ENCODE assay signal across 8 cellular contexts in genomic region chr22:25202290-25202921, GRCh38. TPM values are rescaled to one million over a fixed set of nuclear protein-coding genes. Genes with fewer than 3 reads are reported as not detected.
DNase-seq lines count a peak whose midpoint lies in the region; ATAC-seq and TF ChIP-seq lines count a peak whose summit lies in the region.

No MANE protein-coding gene starts in this region.

- peak; percentile 94 for TF ChIP-seq CTCF in cardiac muscle cell (IDR thresholded peaks at IDR 0.05; ENCODE audit: low read depth, low read length)
- TF ChIP-seq CTCF in psoas muscle (IDR thresholded peaks at IDR 0.05): peak; percentile 80

- DNase-seq in D341Med (ENCODE audit: low spot score): peak; percentile 83
- peak; percentile 51 for DNase-seq in LHCN-M2 (ENCODE audit: low read depth)
- DNase-seq in SK-MEL-5 (ENCODE audit: low read depth, low spot score): peak; percentile 87
- DNase-seq in activated naive CD4-positive, alpha-beta T cell treated with anti-CD3 and anti-CD28 coated beads, Interleukin-2, amount 50 U/mL, for 16 hours: peak; percentile 57
- peak; percentile 68 to 78 for DNase-seq in cardiac muscle cell (ENCODE audit: low read depth in 1 of 2, low spot score in 1 of 2)
- DNase-seq in psoas muscle: peak in 1 of 2 donors; percentile 48

- H3K9me3 ChIP-seq in cardiac muscle cell (ENCODE audit: low read depth): no peaks in the 10 kb centered on the region
- no peaks in the 10 kb centered on the region for H3K9me3 ChIP-seq in psoas muscle

- intact Hi-C loops in psoas muscle (cut with DNase I): no loop called here

- in situ Hi-C loops in SK-MEL-5 (cut with HindIII; ENCODE audit: low pct_unique_long_range_greater_than_20kb, low sequenced_read_pairs): no loop called here

- H3K27me3 ChIP-seq in cardiac muscle cell (no peaks in the 10 kb centered on the region), psoas muscle (ENCODE audit: insufficient read depth in 3 of 3, low read length in 2 of 3) (no peaks in the 10 kb centered on the region)

- no peaks in the 10 kb centered on the region for H3K36me3 ChIP-seq in cardiac muscle cell
- peaks cover 0 to 19% of the 10 kb centered on the region in 2 donors for H3K36me3 ChIP-seq in psoas muscle (ENCODE audit: insufficient read depth in 1 of 2, low read depth in 1 of 2)

- H3K4me1 ChIP-seq in cardiac muscle cell (ENCODE audit: low read depth) (no peaks in the 10 kb centered on the region), psoas muscle (no peaks in the 10 kb centered on the region)

- WGBS in psoas muscle, 3 donors: 52 to 56% (median 56%) methylated on average over 15 of the region's 15 CpGs

- H3K4me3 ChIP-seq in cardiac muscle cell (no peak overlapping the region), psoas muscle (no peak overlapping the region)

- ATAC-seq in psoas muscle (peak; percentile 65 to 79 (median 72)), GM21786 (IDR thresholded peaks at IDR 0.05; ENCODE audit: unreplicated experiment) (no peak), GM19463 (IDR thresholded peaks at IDR 0.05; ENCODE audit: unreplicated experiment) (no peak)

- H3K27ac ChIP-seq in cardiac muscle cell (no peak overlapping the region), psoas muscle (no peak overlapping the region)

RNA-seq across cellular contexts. Expression of gene CRYBB3, which starts 2.7 kb away (rescaled TPM):
- total RNA-seq in LHCN-M2 (2014; rRNA removed): not detected in 2 replicates
- not detected for polyA plus RNA-seq in LHCN-M2 (2012)
- total RNA-seq in SK-MEL-5 (2014; rRNA removed; shearing (Covaris generic)): 0.24 TPM in 1 of 2 replicates, not detected in the other
- polyA plus RNA-seq in SK-MEL-5 (2015; cell fraction: cytosol; rRNA removed): not detected in 2 replicates
- 0.51 TPM in 1 of 2 replicates, not detected in the other for polyA plus RNA-seq in SK-MEL-5 (2015; cell fraction: nucleus; rRNA removed)
- not detected in 2 replicates for total RNA-seq in cardiac muscle cell
- polyA plus RNA-seq in cardiac muscle cell: 0.21 and 0.55 TPM in 2 replicates
- under 1 TPM in 2 of 4 donors, not detected in 2; 0.38 to 0.68 TPM for total RNA-seq in psoas muscle
- polyA plus RNA-seq in psoas muscle: under 1 TPM in 2 of 3 donors, not detected in 1; 0.07 to 0.22 TPM

RNA-seq across cellular contexts. Expression of gene CRYBB2, which starts 17.0 kb away (rescaled TPM):
- total RNA-seq in LHCN-M2 (2014; rRNA removed): not detected in 2 replicates
- not detected for polyA plus RNA-seq in LHCN-M2 (2012)
- not detected in 2 replicates for total RNA-seq in SK-MEL-5 (2014; rRNA removed; shearing (Covaris generic))
- not detected in 2 replicates for polyA plus RNA-seq in SK-MEL-5 (2015; cell fraction: cytosol; rRNA removed)
- polyA plus RNA-seq in SK-MEL-5 (2015; cell fraction: nucleus; rRNA removed): not detected in 2 replicates
- total RNA-seq in cardiac muscle cell: 0.28 TPM in 1 of 2 replicates, not detected in the other
- polyA plus RNA-seq in cardiac muscle cell: not detected in 2 replicates
- not detected for total RNA-seq in psoas muscle
- under 1 TPM in 1 of 3 donors, not detected in 2; 0.04 TPM for polyA plus RNA-seq in psoas muscle

Comparison
In these comparisons a context has a peak if more than half of its experiments do, and no peak if none do; other contexts are left out.
1. ATAC-seq: peak in psoas muscle (4 of 4); none in GM21786 (single experiment) and GM19463 (single experiment).